Comparison of ENCODE assay signal across 11 cellular contexts in the genomic region with DNA sequence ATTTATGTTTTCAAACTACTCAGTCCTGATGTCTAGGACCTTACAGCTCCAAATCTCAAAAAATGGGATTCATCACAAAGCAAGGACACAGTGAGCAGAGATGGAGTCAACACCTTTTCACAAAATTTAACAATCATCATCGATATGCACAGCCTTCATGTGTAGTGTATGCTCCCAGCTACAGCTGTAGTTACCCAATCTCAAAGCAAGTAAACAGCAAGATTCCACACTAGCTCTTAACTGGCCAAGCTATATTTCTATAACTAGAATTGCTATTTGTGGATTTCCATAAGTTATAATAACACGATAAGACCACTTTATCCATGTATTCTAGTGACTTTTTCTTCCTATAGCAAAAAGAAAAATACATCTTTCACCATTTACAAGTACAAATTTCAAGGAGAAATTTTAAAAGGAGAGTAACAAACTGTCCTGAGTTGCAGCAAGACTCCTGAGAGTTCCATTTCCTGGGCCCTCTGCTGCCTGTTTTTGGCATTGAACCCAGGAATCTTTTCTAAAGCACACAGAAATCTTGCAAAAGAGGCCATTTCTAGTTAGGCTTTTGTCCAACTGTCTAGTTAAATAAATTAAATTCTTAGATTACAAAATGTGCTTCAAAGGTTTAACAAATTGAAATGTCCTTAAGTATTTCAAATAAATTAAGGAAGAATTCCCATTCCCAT.
DNase-seq lines count a peak whose midpoint lies in the region; ATAC-seq, FAIRE-seq and TF ChIP-seq lines count a peak whose summit lies in the region.
"Had no signal": no experiment of that assay in that cellular context is flagged by ENCODE, and none has a peak within 500 bp of the region (broad histone marks: within the 10 kb centered on the region; RNA-seq: fewer than 3 reads in every experiment).

No MANE protein-coding gene starts in this region.

- H3K9me3 ChIP-seq in Caco-2 (no peaks in the 10 kb centered on the region), astrocyte (ENCODE audit: insufficient read depth, low read depth, low read length) (no peaks in the 10 kb centered on the region), left lung (no peaks in the 10 kb centered on the region), neuronal stem cell (replicated peaks in 1 of 2; ENCODE audit: control insufficient read depth in 2 of 2, insufficient read depth in 1 of 2, low read depth in 1 of 2, low read length in 2 of 2) (no peaks in the 10 kb centered on the region), prostate gland (no peaks in the 10 kb centered on the region)

- no peak overlapping the region for H3K14ac ChIP-seq in neuronal stem cell (ENCODE audit: low read length)

- H4K8ac ChIP-seq in neuronal stem cell (ENCODE audit: low read depth, low read length): no peak overlapping the region

- H2BK5ac ChIP-seq in neuronal stem cell (ENCODE audit: low read length): no peak overlapping the region

- peak; percentile 10 to 39 for TF ChIP-seq CTCF in Caco-2 (IDR thresholded peaks at IDR 0.05; ENCODE audit: insufficient read depth in 1 of 2, low read depth in 1 of 2, low read length in 1 of 2, severe bottlenecking in 1 of 2, unreplicated experiment in 1 of 2)
- TF ChIP-seq CTCF in astrocyte (IDR thresholded peaks at IDR 0.05; ENCODE audit: insufficient read depth, low read depth, low read length): peak; percentile 21
- no peak for TF ChIP-seq CTCF in left lung (IDR thresholded peaks at IDR 0.05)
- peak in 1 of 4 experiments; percentile 21 for TF ChIP-seq CTCF in prostate gland (IDR thresholded peaks at IDR 0.05)

- H3K9me3 Mint-ChIP-seq in Caco-2 (ENCODE audit: unreplicated experiment) (no peaks in the 10 kb centered on the region), astrocyte (ENCODE audit: unreplicated experiment) (no peaks in the 10 kb centered on the region)
- H3K9me3 Mint-ChIP-seq: activated CD4-positive, alpha-beta T cell treated with anti-CD3 and anti-CD28 coated beads, Interleukin-2, amount 10 ng/mL, durations not matched to agents 24 days and 14 days had no signal

- no peak overlapping the region for H2AFZ ChIP-seq in astrocyte (ENCODE audit: low read depth, low read length)
- H2AFZ ChIP-seq in neuronal stem cell (ENCODE audit: low read length): no peak overlapping the region

- H3K27ac ChIP-seq in astrocyte (ENCODE audit: low read depth, low read length) (no peak overlapping the region), left lung (no peak overlapping the region), neuronal stem cell (replicated peaks; ENCODE audit: low read length) (no peak overlapping the region), prostate gland (no peak overlapping the region)

- no peak overlapping the region for H2AK5ac ChIP-seq in neuronal stem cell (ENCODE audit: low read depth, low read length)

- intact Hi-C loops in Caco-2 (cut with micrococcal nuclease; ENCODE audit: unreplicated experiment) (loop anchor here (1.0 to 2.0 kb wide), 2 partner anchors 155 to 796 kb away; no protein-coding TSS in a partner anchor), left lung (cut with DNase I) (loop anchor here in 1 of 2 donors (5.0 kb wide), 1 partner anchor 516 kb away; no protein-coding TSS in a partner anchor), prostate gland (cut with DNase I) (no loop called here)

- ATAC-seq in left lung: peak; percentile 42
- ATAC-seq in GM18909 (IDR thresholded peaks at IDR 0.05; ENCODE audit: poor library complexity, unreplicated experiment): no peak
- ATAC-seq in esophagus mucosa: no peak

- CTCF ChIA-PET in Caco-2 (lab: Charles Lee): interaction anchor here (0.8 to 0.9 kb wide), 2 partner anchors 156 to 796 kb away, joined by 3 to 6 read pairs; no protein-coding TSS in a partner anchor

- no peak overlapping the region for H4K91ac ChIP-seq in neuronal stem cell (ENCODE audit: low read depth, low read length, poor library complexity)

- H2BK12ac ChIP-seq in neuronal stem cell (ENCODE audit: low read length): no peak overlapping the region

- H3K36me3 ChIP-seq in Caco-2 (ENCODE audit: control insufficient read depth, insufficient read depth, low read length): no peaks in the 10 kb centered on the region
- no peaks in the 10 kb centered on the region for H3K36me3 ChIP-seq in astrocyte (ENCODE audit: insufficient read depth, low read length)
- no peaks in the 10 kb centered on the region for H3K36me3 ChIP-seq in left lung
- H3K36me3 ChIP-seq in neuronal stem cell (replicated peaks in 1 of 2; ENCODE audit: control insufficient read depth in 2 of 2, insufficient read depth in 2 of 2, low read length in 2 of 2): no peaks in the 10 kb centered on the region
- H3K36me3 ChIP-seq in prostate gland: no peaks in the 10 kb centered on the region

- no peaks in the 10 kb centered on the region for H4K20me1 ChIP-seq in astrocyte (ENCODE audit: insufficient read depth, low read length)

- H3K79me1 ChIP-seq in neuronal stem cell (ENCODE audit: low read depth, low read length): no peaks in the 10 kb centered on the region

- no TSS peak for BruUV-seq in Caco-2 (replicated peaks; lab: Mats Ljungman, UMichigan)

- no peak overlapping the region for H2BK120ac ChIP-seq in neuronal stem cell (ENCODE audit: low read depth, low read length)

- POLR2A ChIA-PET in Caco-2 (lab: Charles Lee): no interaction called here

- no peak overlapping the region for H2BK15ac ChIP-seq in neuronal stem cell (ENCODE audit: low read length)

- DNase-seq in Caco-2 (peak in 1 of 2 experiments; percentile 5), M059J (ENCODE audit: low read depth) (peak; percentile 7), astrocyte (ENCODE audit: low read depth) (no peak), left lung (no peak), neuronal stem cell (ENCODE audit: low spot score) (no peak), prostate gland (ENCODE audit: low spot score) (no peak)
- DNase-seq: aorta, GF-D8 had no signal

- no peak overlapping the region for H3K4me2 ChIP-seq in astrocyte (ENCODE audit: low read length)
- H3K4me2 ChIP-seq in neuronal stem cell (ENCODE audit: insufficient read depth, low read length, poor library complexity, severe bottlenecking): no peak overlapping the region

- H3K79me2 ChIP-seq in astrocyte (ENCODE audit: insufficient read depth, low read length): no peaks in the 10 kb centered on the region

- H3K18ac ChIP-seq in neuronal stem cell (ENCODE audit: low read length): no peak overlapping the region

- no peak overlapping the region for H3K4me3 Mint-ChIP-seq in Caco-2 (ENCODE audit: unreplicated experiment)
- no peak overlapping the region for H3K4me3 Mint-ChIP-seq in astrocyte (ENCODE audit: unreplicated experiment)
- H3K4me3 Mint-ChIP-seq: activated CD4-positive, alpha-beta T cell treated with anti-CD3 and anti-CD28 coated beads, Interleukin-2, amount 10 ng/mL, durations not matched to agents 24 days and 14 days had no signal

- H3K4me3 ChIP-seq in Caco-2 (ENCODE audit: low read depth, low read length) (no peak overlapping the region), astrocyte (ENCODE audit: insufficient read depth, low read depth, low read length) (no peak overlapping the region), left lung (no peak overlapping the region), neuronal stem cell (ENCODE audit: low read length in 2 of 2) (no peak overlapping the region), prostate gland (no peak overlapping the region)

- WGBS in neuronal stem cell (ENCODE audit: extremely low coverage in 2 of 2, insufficient read length in 2 of 2, insufficient replicate concordance in 1 of 2), 2 donors: no CpG with 5 or more reads among the region's 2 CpGs
- 49% methylated on average over 2 of the region's 2 CpGs for WGBS in prostate gland

- H3K4me1 ChIP-seq in Caco-2 (no peaks in the 10 kb centered on the region), astrocyte (ENCODE audit: insufficient read depth, low read length) (no peaks in the 10 kb centered on the region), left lung (no peaks in the 10 kb centered on the region), neuronal stem cell (ENCODE audit: control insufficient read depth in 2 of 2, insufficient read depth in 1 of 2, low read depth in 1 of 2, low read length in 2 of 2) (no peaks in the 10 kb centered on the region), prostate gland (replicated peaks) (no peaks in the 10 kb centered on the region)

- H3K36me3 Mint-ChIP-seq in Caco-2 (ENCODE audit: insufficient read depth, unreplicated experiment): no peaks in the 10 kb centered on the region
- no peaks in the 10 kb centered on the region for H3K36me3 Mint-ChIP-seq in astrocyte (ENCODE audit: low read depth, unreplicated experiment)

- no peak overlapping the region for H3K23ac ChIP-seq in neuronal stem cell (ENCODE audit: low read depth, low read length, poor library complexity)

- H3K9ac ChIP-seq in astrocyte (ENCODE audit: low read length) (no peak overlapping the region), neuronal stem cell (ENCODE audit: low read depth, low read length, poor library complexity) (no peak overlapping the region)

- no peak for TF ChIP-seq POLR2A in prostate gland (IDR thresholded peaks at IDR 0.05)

- no peak overlapping the region for H3K4ac ChIP-seq in neuronal stem cell (ENCODE audit: low read length)

- no peak for FAIRE-seq in astrocyte (lab: Jason Lieb, UNC)

- H3K4me1 Mint-ChIP-seq in Caco-2 (ENCODE audit: low read depth, unreplicated experiment): no peaks in the 10 kb centered on the region
- H3K4me1 Mint-ChIP-seq in astrocyte (ENCODE audit: low read depth, unreplicated experiment): no peaks in the 10 kb centered on the region
- H3K4me1 Mint-ChIP-seq: activated CD4-positive, alpha-beta T cell treated with anti-CD3 and anti-CD28 coated beads, Interleukin-2, amount 10 ng/mL, durations not matched to agents 24 days and 14 days had no signal

- H3K27me3 Mint-ChIP-seq in Caco-2 (ENCODE audit: insufficient read depth, unreplicated experiment): peaks cover 3% of the 10 kb centered on the region
- H3K27me3 Mint-ChIP-seq in astrocyte (ENCODE audit: low read depth, unreplicated experiment): peaks cover 8% of the 10 kb centered on the region
- H3K27me3 Mint-ChIP-seq: activated CD4-positive, alpha-beta T cell treated with anti-CD3 and anti-CD28 coated beads, Interleukin-2, amount 10 ng/mL, durations not matched to agents 24 days and 14 days had no signal

- H3K27ac Mint-ChIP-seq in Caco-2 (ENCODE audit: unreplicated experiment) (no peak overlapping the region), astrocyte (ENCODE audit: unreplicated experiment) (no peak overlapping the region)
- H3K27ac Mint-ChIP-seq: activated CD4-positive, alpha-beta T cell treated with anti-CD3 and anti-CD28 coated beads, Interleukin-2, amount 10 ng/mL, durations not matched to agents 24 days and 14 days had no signal

- no peaks in the 10 kb centered on the region for H3K27me3 ChIP-seq in Caco-2 (replicated peaks; ENCODE audit: control insufficient read depth, insufficient read depth, low read length)
- H3K27me3 ChIP-seq in astrocyte (ENCODE audit: insufficient read depth, low read length): peaks cover 3% of the 10 kb centered on the region
- no peaks in the 10 kb centered on the region for H3K27me3 ChIP-seq in left lung
- H3K27me3 ChIP-seq in neuronal stem cell (ENCODE audit: control insufficient read depth in 3 of 3, insufficient read depth in 3 of 3, low read depth in 1 of 3, low read length in 3 of 3): peaks cover 0 to 2% (median 0%) of the 10 kb centered on the region in 3 experiments
- H3K27me3 ChIP-seq in prostate gland (replicated peaks; ENCODE audit: insufficient read depth): no peaks in the 10 kb centered on the region

Comparison
In these comparisons a context has a peak if more than half of its experiments do, and no peak if none do; other contexts are left out.
1. CTCF ChIP-seq: peak in Caco-2 (2 of 2) and astrocyte (single experiment); none in left lung (0 of 2).